In the genomic region with DNA sequence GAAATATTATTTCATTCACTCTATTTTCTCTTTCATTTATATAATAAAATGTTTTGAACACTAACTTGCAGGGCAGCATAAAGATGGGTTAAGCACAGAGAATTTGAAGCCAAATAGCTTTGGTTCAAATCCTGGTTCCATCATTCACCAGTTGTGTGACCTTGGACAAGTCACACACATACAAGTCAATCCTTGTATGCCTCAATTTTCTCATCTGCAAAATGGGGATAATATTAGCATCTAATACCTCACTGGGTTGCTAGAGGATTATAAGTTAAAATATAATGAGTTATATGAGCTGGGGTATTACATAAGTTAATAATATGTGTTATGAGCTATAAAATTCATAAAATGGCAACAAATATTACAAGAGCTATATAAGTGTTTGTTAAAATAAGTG, we compare ENCODE assay signal across 27 cellular contexts.
"Had no signal": no experiment of that assay in that cellular context is flagged by ENCODE, and none has a peak within 500 bp of the region (broad histone marks: within the 10 kb centered on the region; RNA-seq: fewer than 3 reads in every experiment).

No MANE protein-coding gene starts in this region.

- ATAC-seq: stimulated activated effector memory CD8-positive, alpha-beta T cell treated with anti-CD3 and anti-CD28 coated beads, Interleukin-12 subunit alpha, Interleukin-12 subunit beta, amount 100 ng/mL, for 72 hours; stimulated activated memory B cell treated with anti-CD40 and anti-IgM and Interleukin-4, amounts not matched to agents 10 μg/mL and 1 μg/mL and 100 μg/mL, for 72 hours; stimulated activated naive B cell treated with anti-CD40 and anti-IgM and Interleukin-4, amounts not matched to agents 10 μg/mL and 1 μg/mL and 100 μg/mL, for 72 hours; stimulated activated naive CD8-positive, alpha-beta T cell treated with anti-CD3 and anti-CD28 coated beads, Interleukin-15, amount 100 ng/mL, for 72 hours; stimulated activated naive CD8-positive, alpha-beta T cell treated with anti-CD3 and anti-CD28 coated beads, Interleukin-15, Interleukin-2, amounts not matched to agents 100 U/mL and 50 U/mL, for 24 hours; upper lobe of right lung had no signal

- H3K4me3 ChIP-seq: stomach, suprapubic skin, testis, thoracic aorta, thyroid gland, tibial artery, tibial nerve, transverse colon, upper lobe of left lung, upper lobe of right lung, uterus, vagina had no signal

- H3K27ac ChIP-seq: stomach, suprapubic skin, testis, thoracic aorta, thyroid gland, tibial artery, tibial nerve, transverse colon, upper lobe of left lung, upper lobe of right lung, uterus, vagina had no signal

- H3K9me3 ChIP-seq: suprapubic skin, testis, thoracic aorta, thyroid gland, transverse colon, upper lobe of right lung, uterus, vagina had no signal

- H3K36me3 ChIP-seq: stomach, suprapubic skin, thoracic aorta, thyroid gland, transverse colon, upper lobe of left lung, upper lobe of right lung, uterus, vagina had no signal

- H3K27me3 ChIP-seq: stomach, suprapubic skin, testis, thyroid gland, tibial artery, tibial nerve, transverse colon, upper lobe of left lung, upper lobe of right lung, uterus, vagina had no signal

- DNase-seq: stimulated activated CD4-positive, alpha-beta T cell treated with anti-CD3 and anti-CD28 coated beads, Interleukin-2, amount 100 ng/mL, for 48 hours; stimulated activated CD4-positive, alpha-beta T cell treated with anti-CD3 and anti-CD28 coated beads, Interleukin-4, amount 100 ng/mL, for 1 hour; stimulated activated CD4-positive, alpha-beta T cell treated with anti-CD3 and anti-CD28 coated beads, Interleukin-4, amount 100 ng/mL, for 24 hours; stimulated activated CD4-positive, alpha-beta T cell treated with anti-CD3 and anti-CD28 coated beads, Interleukin-4, amount 100 ng/mL, for 4 hours; stimulated activated CD8-positive, alpha-beta memory T cell treated with anti-CD3 and anti-CD28 coated beads, Interleukin-4, amount 100 ng/mL, for 48 hours; stimulated activated naive B cell treated with anti-CD40 and anti-IgM and Interleukin-4, amounts not matched to agents 10 μg/mL and 1 μg/mL and 100 μg/mL, for 72 hours; stimulated activated naive CD4-positive, alpha-beta T cell; stimulated activated naive CD4-positive, alpha-beta T cell treated with Interleukin-2 at 50 U/mL for 16 hours; stimulated activated naive CD8-positive, alpha-beta T cell treated with anti-CD3 and anti-CD28 coated beads, Interleukin-15, amount 100 ng/mL, for 72 hours; stimulated activated naive CD8-positive, alpha-beta T cell treated with anti-CD3 and anti-CD28 coated beads, Interleukin-15, Interleukin-2, amounts not matched to agents 100 U/mL and 50 U/mL, for 24 hours; stomach; substantia nigra; testis; thyroid gland; tibial artery; transverse colon; trophoblast cell; upper lobe of left lung; upper lobe of right lung; uterus had no signal

- FAIRE-seq: urothelium cell line had no signal

- H3K4me1 ChIP-seq: stomach, suprapubic skin, testis, thyroid gland, tibial artery, transverse colon, upper lobe of left lung, upper lobe of right lung, uterus, vagina had no signal
